9 cellular contexts compared by ENCODE assay signal in the genomic region with DNA sequence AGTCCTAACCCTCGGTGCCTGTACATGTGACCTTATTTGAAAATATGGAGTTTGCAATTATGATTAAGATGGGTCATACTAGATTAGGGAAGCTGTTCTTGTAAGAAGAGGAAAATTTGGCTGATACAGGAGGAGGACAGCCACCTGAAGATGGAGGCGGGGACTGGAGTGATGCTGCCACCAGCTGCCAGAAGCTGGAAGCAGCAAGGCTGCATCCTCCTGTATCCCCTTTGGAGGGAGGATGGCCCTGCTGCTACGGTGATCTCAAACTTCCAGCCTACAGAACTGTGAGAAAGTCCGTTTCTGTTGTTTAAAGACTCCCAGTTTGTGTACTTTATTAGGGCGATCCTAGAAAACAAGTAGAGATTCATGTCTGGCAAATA. TPM values are rescaled to one million over a fixed set of nuclear protein-coding genes. Genes with fewer than 3 reads are reported as not detected.
DNase-seq lines count a peak whose midpoint lies in the region; FAIRE-seq and TF ChIP-seq lines count a peak whose summit lies in the region.
"Not testable (repeated sequence)": the region's sequence is repeated elsewhere in the genome, so short reads cannot be mapped to it uniquely, and the experiment has no call there.
"Had no signal": no experiment of that assay in that cellular context is flagged by ENCODE, and none has a peak within 500 bp of the region (broad histone marks: within the 10 kb centered on the region; RNA-seq: fewer than 3 reads in every experiment).

No MANE protein-coding gene starts in this region.

- H3K9me3 ChIP-seq in BE2C; keratinocyte (ENCODE audit: control insufficient read depth, low read depth, low read length): not testable (repeated sequence)

- FAIRE-seq in GM12892 (lab: Jason Lieb, UNC) (peak; percentile 67), keratinocyte (lab: Jason Lieb, UNC) (peak; percentile 62)

- not testable (repeated sequence) for H3K27ac Mint-ChIP-seq in activated T-cell treated with anti-CD3 and anti-CD28 coated beads, Interleukin-2, amount 50 U/mL, for 24 hours; progenitor cell of endocrine pancreas

- POLR2A ChIA-PET in RWPE1 (lab: Yijun Ruan, JAX; ENCODE audit: low non-redundant PET): not testable (repeated sequence)

- H3K36me3 Mint-ChIP-seq in activated T-cell treated with anti-CD3 and anti-CD28 coated beads, Interleukin-2, amount 50 U/mL, for 24 hours (ENCODE audit: low read depth); progenitor cell of endocrine pancreas (ENCODE audit: insufficient read depth): not testable (repeated sequence)

- peak overlapping the region; percentile 97 for H3K4me2 ChIP-seq in keratinocyte (ENCODE audit: control insufficient read depth, extremely low read depth, insufficient read depth, low read depth, low read length)

- dilution Hi-C loops in keratinocyte (cut with MboI; ENCODE audit: extremely low pct_ligation_motif_present, low sequenced_read_pairs): not testable (repeated sequence)

- H3K36me3 ChIP-seq in BE2C; keratinocyte (ENCODE audit: control insufficient read depth in 2 of 2, extremely low read depth in 1 of 2, insufficient read depth in 2 of 2, low read length in 2 of 2): not testable (repeated sequence)

- not testable (repeated sequence) for H3K9me3 Mint-ChIP-seq in activated T-cell treated with anti-CD3 and anti-CD28 coated beads, Interleukin-2, amount 50 U/mL, for 24 hours; progenitor cell of endocrine pancreas (ENCODE audit: low read depth)

- H3K4me1 Mint-ChIP-seq in activated T-cell treated with anti-CD3 and anti-CD28 coated beads, Interleukin-2, amount 50 U/mL, for 24 hours (ENCODE audit: low read depth): peaks cover 26% of the 10 kb centered on the region
- peaks cover 16% of the 10 kb centered on the region for H3K4me1 Mint-ChIP-seq in progenitor cell of endocrine pancreas (ENCODE audit: low read depth)

- H3K9ac ChIP-seq in keratinocyte (ENCODE audit: control insufficient read depth, extremely low read depth, insufficient read depth, low read length): not testable (repeated sequence)

- not testable (repeated sequence) for TF ChIP-seq POLR2A in GM12892 (IDR thresholded peaks at IDR 0.05; ENCODE audit: low read depth, low read length)

- H2AFZ ChIP-seq in keratinocyte (ENCODE audit: control insufficient read depth, low read length): peak overlapping the region; percentile 58

- peaks cover 15% of the 10 kb centered on the region for H3K79me2 ChIP-seq in keratinocyte (ENCODE audit: control insufficient read depth, insufficient read depth, low read length)

- CTCF ChIA-PET in RWPE1 (lab: Yijun Ruan, JAX): interaction anchor here (0.6 to 0.7 kb wide), 3 partner anchors 138 to 468 kb away, joined by 4 to 5 read pairs (median 5); no protein-coding TSS in a partner anchor

- not testable (repeated sequence) for H4K20me1 ChIP-seq in keratinocyte (ENCODE audit: control insufficient read depth, extremely low read depth, insufficient read depth, low read length)

- H3K27me3 ChIP-seq in BE2C; keratinocyte (ENCODE audit: control insufficient read depth, extremely low read depth, insufficient read depth, low read length): not testable (repeated sequence)

- H3K4me3 Mint-ChIP-seq in activated T-cell treated with anti-CD3 and anti-CD28 coated beads, Interleukin-2, amount 50 U/mL, for 24 hours: peak overlapping the region; percentile 86
- peak overlapping the region; percentile 50 for H3K4me3 Mint-ChIP-seq in progenitor cell of endocrine pancreas (ENCODE audit: low read depth)

- not testable (repeated sequence) for H3K9me1 ChIP-seq in keratinocyte (ENCODE audit: control insufficient read depth, extremely low read depth, insufficient read depth, low read length)

- not testable (repeated sequence) for H3K4me1 ChIP-seq in BE2C
- peaks cover 12% of the 10 kb centered on the region for H3K4me1 ChIP-seq in keratinocyte (ENCODE audit: control insufficient read depth, extremely low read depth, insufficient read depth, low read length)

- DNase-seq in BE2C; GM12892 (ENCODE audit: insufficient read length); RWPE1 (ENCODE audit: low spot score); activated T-cell treated with anti-CD3 and anti-CD28 coated beads, Interleukin-2, amount 50 U/mL, for 24 hours; coronary artery (ENCODE audit: low spot score); keratinocyte (ENCODE audit: low read depth, low spot score); progenitor cell of endocrine pancreas (ENCODE audit: low spot score, unreplicated experiment): not testable (repeated sequence)

- H3K27me3 Mint-ChIP-seq in activated T-cell treated with anti-CD3 and anti-CD28 coated beads, Interleukin-2, amount 50 U/mL, for 24 hours; progenitor cell of endocrine pancreas: not testable (repeated sequence)

- TF ChIP-seq CTCF in BE2C (IDR thresholded peaks at IDR 0.05; ENCODE audit: low read depth, low read length) (peak; percentile 59), LNCAP (IDR thresholded peaks at IDR 0.05) (peak; percentile 58), RWPE1 (conservative IDR thresholded peaks at IDR 0.05; ENCODE audit: low read depth) (0 out of 2 replicates have a peak, but pooled peaks have one; percentile 28), keratinocyte (optimal IDR thresholded peaks at IDR 0.05 in 1 of 3, IDR thresholded peaks at IDR 0.05 in 1 of 3, conservative IDR thresholded peaks at IDR 0.05 in 1 of 3; ENCODE audit: extremely low read depth in 1 of 3, insufficient read depth in 2 of 3, low read length in 3 of 3) (peak in 2 of 3 experiments; percentile 40 to 47), progenitor cell of endocrine pancreas (IDR thresholded peaks at IDR 0.05; ENCODE audit: unreplicated experiment) (peak; percentile 44)
- not testable (repeated sequence) for TF ChIP-seq CTCF in coronary artery (IDR thresholded peaks at IDR 0.05)

- H3K4me3 ChIP-seq in BE2C (ENCODE audit: low read depth, low read length) (peak overlapping the region; percentile 80), coronary artery (peak overlapping the region; percentile 88), keratinocyte (ENCODE audit: control insufficient read depth in 2 of 3, extremely low read depth in 1 of 3, insufficient read depth in 2 of 3, low read depth in 1 of 3, low read length in 3 of 3) (peak overlapping the region in 2 of 3 experiments; percentile 74 to 95)

- not testable (repeated sequence) for H3K27ac ChIP-seq in RWPE1; keratinocyte (ENCODE audit: control insufficient read depth, insufficient read depth, low read length)
- H3K27ac ChIP-seq in coronary artery: peak overlapping the region in 1 of 2 donors; percentile 87

RNA-seq across cellular contexts. Expression of a gene that starts 1.0 kb away (rescaled TPM):
- 7.3 TPM for polyA plus RNA-seq in BE2C (2012; ENCODE audit: insufficient read depth, insufficient read length, low read depth)
- 25.3 TPM for polyA plus RNA-seq in GM12892 (2012; ENCODE audit: missing spikeins)
- polyA plus RNA-seq in keratinocyte: 26.3 to 35.0 TPM (median 29.0 TPM) in 3 replicates
- polyA plus RNA-seq in keratinocyte (2011; ENCODE audit: low read depth): 11.7 TPM
- polyA plus RNA-seq in keratinocyte (2011; cell fraction: cytosol; rRNA removed): 22.6 and 24.9 TPM in 2 replicates
- polyA plus RNA-seq in keratinocyte (2011; cell fraction: nucleus; rRNA removed): 30.3 and 34.1 TPM in 2 replicates
- polyA plus RNA-seq in keratinocyte (2012; ENCODE audit: low replicate concordance): 27.9 and 30.6 TPM in 2 replicates
- 4.1 to 25.8 TPM (median 24.5 TPM) in 3 replicates for polyA minus RNA-seq in keratinocyte
- polyA minus RNA-seq in keratinocyte (2011; cell fraction: cytosol; rRNA and poly(A)+ RNA removed): 13.6 TPM
- 13.4 and 23.0 TPM in 2 replicates for polyA minus RNA-seq in keratinocyte (2011; cell fraction: nucleus; rRNA and poly(A)+ RNA removed)
- total RNA-seq in progenitor cell of endocrine pancreas: 15.7 and 19.2 TPM in 2 replicates

RNA-seq across cellular contexts. Expression of a gene that starts 7.1 kb away (rescaled TPM):
- polyA plus RNA-seq in BE2C (2012; ENCODE audit: insufficient read depth, insufficient read length, low read depth): not detected
- 0.32 TPM for polyA plus RNA-seq in GM12892 (2012; ENCODE audit: missing spikeins)
- polyA plus RNA-seq in keratinocyte: not detected in 3 replicates
- not detected for polyA plus RNA-seq in keratinocyte (2011; ENCODE audit: low read depth)
- polyA plus RNA-seq in keratinocyte (2011; cell fraction: cytosol; rRNA removed): not detected in 2 replicates
- polyA plus RNA-seq in keratinocyte (2011; cell fraction: nucleus; rRNA removed): not detected in 2 replicates
- polyA plus RNA-seq in keratinocyte (2012; ENCODE audit: low replicate concordance): 0.32 TPM in 1 of 2 replicates, not detected in the other
- polyA minus RNA-seq in keratinocyte: not detected in 3 replicates
- not detected for polyA minus RNA-seq in keratinocyte (2011; cell fraction: cytosol; rRNA and poly(A)+ RNA removed)
- not detected in 2 replicates for polyA minus RNA-seq in keratinocyte (2011; cell fraction: nucleus; rRNA and poly(A)+ RNA removed)
- not detected in 2 replicates for total RNA-seq in progenitor cell of endocrine pancreas
- total RNA-seq: omental fat pad had no signal
